ENCODE assay signal across 1 cellular context in the genomic region with DNA sequence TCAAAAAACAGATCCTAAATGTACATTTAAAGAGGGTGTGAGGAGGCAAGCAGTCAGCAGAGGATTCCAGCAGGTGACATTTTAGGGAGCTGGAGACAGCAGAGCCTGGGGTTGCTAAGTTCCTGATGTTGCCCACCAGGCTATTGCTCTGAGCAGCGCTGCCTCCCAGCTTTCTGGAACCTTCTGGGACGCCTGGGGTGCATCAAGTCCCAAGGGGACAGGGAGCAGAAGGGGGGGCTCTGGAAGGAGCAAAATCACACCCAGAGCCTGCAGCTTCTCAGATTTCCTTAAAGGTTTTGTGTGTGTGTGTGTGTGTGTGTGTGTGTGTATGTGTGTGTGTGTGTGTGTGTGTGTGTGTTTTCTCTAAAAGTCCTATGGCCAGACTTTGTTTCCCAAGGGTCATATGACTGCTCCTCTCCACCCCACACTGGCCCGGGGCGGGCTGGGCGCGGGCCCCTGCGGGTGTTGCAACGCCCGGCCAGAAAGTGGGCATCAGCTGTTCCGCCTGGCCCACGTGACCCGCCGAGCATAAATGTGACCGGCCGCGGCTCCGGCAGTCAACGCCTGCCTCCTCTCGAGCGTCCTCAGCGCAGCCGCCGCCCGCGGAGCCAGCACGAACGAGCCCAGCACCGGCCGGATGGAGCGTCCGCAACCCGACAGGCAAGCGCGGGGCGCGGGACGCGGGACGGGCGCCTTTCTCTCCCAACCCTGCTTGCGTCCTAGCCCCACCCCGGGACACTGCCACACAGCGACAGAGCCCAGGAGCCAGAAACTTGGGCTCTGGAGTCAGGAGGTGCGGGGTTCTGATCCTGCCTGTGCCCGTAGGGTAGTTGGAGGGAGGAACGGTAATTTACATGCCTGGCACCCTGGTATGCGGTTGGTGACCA.
TF ChIP-seq lines count a peak whose summit lies in the region.

A gene with protein sequence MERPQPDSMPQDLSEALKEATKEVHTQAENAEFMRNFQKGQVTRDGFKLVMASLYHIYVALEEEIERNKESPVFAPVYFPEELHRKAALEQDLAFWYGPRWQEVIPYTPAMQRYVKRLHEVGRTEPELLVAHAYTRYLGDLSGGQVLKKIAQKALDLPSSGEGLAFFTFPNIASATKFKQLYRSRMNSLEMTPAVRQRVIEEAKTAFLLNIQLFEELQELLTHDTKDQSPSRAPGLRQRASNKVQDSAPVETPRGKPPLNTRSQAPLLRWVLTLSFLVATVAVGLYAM (plus strand): TSS at position 560 of the 887 bp plus-strand sequence. CDS start 78 bp downstream, at position 638.

TF ChIP-seq in GM12878, 131 proteins besides CTCF, POLR2A, EP300 and RAD21 (continued from another document):
- TF ChIP-seq, protein P1, sequence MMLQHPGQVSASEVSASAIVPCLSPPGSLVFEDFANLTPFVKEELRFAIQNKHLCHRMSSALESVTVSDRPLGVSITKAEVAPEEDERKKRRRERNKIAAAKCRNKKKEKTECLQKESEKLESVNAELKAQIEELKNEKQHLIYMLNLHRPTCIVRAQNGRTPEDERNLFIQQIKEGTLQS (IDR thresholded peaks at IDR 0.05; ENCODE audit: borderline replicate concordance, extremely low read depth, low read depth, low read length) = peak; percentile 65; the same call in 1 of the 2 replicates
- 0 out of 2 replicates have a peak, but pooled peaks have one; percentile 57 for TF ChIP-seq CHD2 (IDR thresholded peaks at IDR 0.05; ENCODE audit: borderline replicate concordance, low read depth, low read length)
- peak; percentile 92 for TF ChIP-seq BACH1 (IDR thresholded peaks at IDR 0.05; ENCODE audit: borderline replicate concordance)
- TF ChIP-seq, protein P2, sequence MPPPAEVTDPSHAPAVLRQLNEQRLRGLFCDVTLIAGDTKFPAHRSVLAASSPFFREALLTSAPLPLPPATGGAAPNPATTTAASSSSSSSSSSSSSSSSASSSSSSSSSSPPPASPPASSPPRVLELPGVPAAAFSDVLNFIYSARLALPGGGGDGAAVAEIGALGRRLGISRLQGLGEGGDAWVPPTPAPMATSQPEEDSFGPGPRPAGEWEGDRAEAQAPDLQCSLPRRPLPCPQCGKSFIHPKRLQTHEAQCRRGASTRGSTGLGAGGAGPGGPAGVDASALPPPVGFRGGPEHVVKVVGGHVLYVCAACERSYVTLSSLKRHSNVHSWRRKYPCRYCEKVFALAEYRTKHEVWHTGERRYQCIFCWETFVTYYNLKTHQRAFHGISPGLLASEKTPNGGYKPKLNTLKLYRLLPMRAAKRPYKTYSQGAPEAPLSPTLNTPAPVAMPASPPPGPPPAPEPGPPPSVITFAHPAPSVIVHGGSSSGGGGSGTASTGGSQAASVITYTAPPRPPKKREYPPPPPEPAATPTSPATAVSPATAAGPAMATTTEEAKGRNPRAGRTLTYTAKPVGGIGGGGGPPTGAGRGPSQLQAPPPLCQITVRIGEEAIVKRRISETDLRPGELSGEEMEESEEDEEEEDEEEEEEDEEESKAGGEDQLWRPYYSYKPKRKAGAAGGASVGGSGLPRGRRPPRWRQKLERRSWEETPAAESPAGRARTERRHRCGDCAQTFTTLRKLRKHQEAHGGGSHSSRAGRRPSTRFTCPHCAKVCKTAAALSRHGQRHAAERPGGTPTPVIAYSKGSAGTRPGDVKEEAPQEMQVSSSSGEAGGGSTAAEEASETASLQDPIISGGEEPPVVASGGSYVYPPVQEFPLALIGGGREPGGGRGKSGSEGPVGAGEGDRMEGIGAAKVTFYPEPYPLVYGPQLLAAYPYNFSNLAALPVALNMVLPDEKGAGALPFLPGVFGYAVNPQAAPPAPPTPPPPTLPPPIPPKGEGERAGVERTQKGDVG (CRISPR knock-in tag; IDR thresholded peaks at IDR 0.05) = no peak
- TF ChIP-seq, protein P3, sequence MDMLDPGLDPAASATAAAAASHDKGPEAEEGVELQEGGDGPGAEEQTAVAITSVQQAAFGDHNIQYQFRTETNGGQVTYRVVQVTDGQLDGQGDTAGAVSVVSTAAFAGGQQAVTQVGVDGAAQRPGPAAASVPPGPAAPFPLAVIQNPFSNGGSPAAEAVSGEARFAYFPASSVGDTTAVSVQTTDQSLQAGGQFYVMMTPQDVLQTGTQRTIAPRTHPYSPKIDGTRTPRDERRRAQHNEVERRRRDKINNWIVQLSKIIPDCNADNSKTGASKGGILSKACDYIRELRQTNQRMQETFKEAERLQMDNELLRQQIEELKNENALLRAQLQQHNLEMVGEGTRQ (IDR thresholded peaks at IDR 0.05; ENCODE audit: borderline replicate concordance, low read depth, low read length) = peak; percentile 88
- TF ChIP-seq YY1 (IDR thresholded peaks at IDR 0.05; ENCODE audit: low read depth, low read length) = 0 out of 2 replicates have a peak, but pooled peaks have one; percentile 20
- no peak for TF ChIP-seq ZSCAN29 (IDR thresholded peaks at IDR 0.05)
- no peak for TF ChIP-seq SIX5 (IDR thresholded peaks at IDR 0.05; ENCODE audit: low read depth, low read length, severe bottlenecking)
- TF ChIP-seq ZNF207 (IDR thresholded peaks at IDR 0.05; ENCODE audit: borderline replicate concordance) = peak; percentile 40; the same call in 1 of the 2 replicates
- TF ChIP-seq, protein P4, sequence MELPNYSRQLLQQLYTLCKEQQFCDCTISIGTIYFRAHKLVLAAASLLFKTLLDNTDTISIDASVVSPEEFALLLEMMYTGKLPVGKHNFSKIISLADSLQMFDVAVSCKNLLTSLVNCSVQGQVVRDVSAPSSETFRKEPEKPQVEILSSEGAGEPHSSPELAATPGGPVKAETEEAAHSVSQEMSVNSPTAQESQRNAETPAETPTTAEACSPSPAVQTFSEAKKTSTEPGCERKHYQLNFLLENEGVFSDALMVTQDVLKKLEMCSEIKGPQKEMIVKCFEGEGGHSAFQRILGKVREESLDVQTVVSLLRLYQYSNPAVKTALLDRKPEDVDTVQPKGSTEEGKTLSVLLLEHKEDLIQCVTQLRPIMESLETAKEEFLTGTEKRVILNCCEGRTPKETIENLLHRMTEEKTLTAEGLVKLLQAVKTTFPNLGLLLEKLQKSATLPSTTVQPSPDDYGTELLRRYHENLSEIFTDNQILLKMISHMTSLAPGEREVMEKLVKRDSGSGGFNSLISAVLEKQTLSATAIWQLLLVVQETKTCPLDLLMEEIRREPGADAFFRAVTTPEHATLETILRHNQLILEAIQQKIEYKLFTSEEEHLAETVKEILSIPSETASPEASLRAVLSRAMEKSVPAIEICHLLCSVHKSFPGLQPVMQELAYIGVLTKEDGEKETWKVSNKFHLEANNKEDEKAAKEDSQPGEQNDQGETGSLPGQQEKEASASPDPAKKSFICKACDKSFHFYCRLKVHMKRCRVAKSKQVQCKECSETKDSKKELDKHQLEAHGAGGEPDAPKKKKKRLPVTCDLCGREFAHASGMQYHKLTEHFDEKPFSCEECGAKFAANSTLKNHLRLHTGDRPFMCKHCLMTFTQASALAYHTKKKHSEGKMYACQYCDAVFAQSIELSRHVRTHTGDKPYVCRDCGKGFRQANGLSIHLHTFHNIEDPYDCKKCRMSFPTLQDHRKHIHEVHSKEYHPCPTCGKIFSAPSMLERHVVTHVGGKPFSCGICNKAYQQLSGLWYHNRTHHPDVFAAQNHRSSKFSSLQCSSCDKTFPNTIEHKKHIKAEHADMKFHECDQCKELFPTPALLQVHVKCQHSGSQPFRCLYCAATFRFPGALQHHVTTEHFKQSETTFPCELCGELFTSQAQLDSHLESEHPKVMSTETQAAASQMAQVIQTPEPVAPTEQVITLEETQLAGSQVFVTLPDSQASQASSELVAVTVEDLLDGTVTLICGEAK (IDR thresholded peaks at IDR 0.05; ENCODE audit: borderline replicate concordance) = no peak
- TF ChIP-seq, protein P5, sequence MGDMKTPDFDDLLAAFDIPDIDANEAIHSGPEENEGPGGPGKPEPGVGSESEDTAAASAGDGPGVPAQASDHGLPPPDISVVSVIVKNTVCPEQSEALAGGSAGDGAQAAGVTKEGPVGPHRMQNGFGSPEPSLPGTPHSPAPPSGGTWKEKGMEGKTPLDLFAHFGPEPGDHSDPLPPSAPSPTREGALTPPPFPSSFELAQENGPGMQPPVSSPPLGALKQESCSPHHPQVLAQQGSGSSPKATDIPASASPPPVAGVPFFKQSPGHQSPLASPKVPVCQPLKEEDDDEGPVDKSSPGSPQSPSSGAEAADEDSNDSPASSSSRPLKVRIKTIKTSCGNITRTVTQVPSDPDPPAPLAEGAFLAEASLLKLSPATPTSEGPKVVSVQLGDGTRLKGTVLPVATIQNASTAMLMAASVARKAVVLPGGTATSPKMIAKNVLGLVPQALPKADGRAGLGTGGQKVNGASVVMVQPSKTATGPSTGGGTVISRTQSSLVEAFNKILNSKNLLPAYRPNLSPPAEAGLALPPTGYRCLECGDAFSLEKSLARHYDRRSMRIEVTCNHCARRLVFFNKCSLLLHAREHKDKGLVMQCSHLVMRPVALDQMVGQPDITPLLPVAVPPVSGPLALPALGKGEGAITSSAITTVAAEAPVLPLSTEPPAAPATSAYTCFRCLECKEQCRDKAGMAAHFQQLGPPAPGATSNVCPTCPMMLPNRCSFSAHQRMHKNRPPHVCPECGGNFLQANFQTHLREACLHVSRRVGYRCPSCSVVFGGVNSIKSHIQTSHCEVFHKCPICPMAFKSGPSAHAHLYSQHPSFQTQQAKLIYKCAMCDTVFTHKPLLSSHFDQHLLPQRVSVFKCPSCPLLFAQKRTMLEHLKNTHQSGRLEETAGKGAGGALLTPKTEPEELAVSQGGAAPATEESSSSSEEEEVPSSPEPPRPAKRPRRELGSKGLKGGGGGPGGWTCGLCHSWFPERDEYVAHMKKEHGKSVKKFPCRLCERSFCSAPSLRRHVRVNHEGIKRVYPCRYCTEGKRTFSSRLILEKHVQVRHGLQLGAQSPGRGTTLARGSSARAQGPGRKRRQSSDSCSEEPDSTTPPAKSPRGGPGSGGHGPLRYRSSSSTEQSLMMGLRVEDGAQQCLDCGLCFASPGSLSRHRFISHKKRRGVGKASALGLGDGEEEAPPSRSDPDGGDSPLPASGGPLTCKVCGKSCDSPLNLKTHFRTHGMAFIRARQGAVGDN (IDR thresholded peaks at IDR 0.05) = peak; percentile 82
- peak; percentile 87 for TF ChIP-seq POLR2AphosphoS5 (IDR thresholded peaks at IDR 0.05; ENCODE audit: low read length)
- TF ChIP-seq, protein P6, sequence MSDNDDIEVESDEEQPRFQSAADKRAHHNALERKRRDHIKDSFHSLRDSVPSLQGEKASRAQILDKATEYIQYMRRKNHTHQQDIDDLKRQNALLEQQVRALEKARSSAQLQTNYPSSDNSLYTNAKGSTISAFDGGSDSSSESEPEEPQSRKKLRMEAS (IDR thresholded peaks at IDR 0.05; ENCODE audit: low read depth, low read length) = peak; percentile 89
- TF ChIP-seq SREBF2 (IDR thresholded peaks at IDR 0.05; ENCODE audit: low read length) = no peak
- TF ChIP-seq, protein P7, sequence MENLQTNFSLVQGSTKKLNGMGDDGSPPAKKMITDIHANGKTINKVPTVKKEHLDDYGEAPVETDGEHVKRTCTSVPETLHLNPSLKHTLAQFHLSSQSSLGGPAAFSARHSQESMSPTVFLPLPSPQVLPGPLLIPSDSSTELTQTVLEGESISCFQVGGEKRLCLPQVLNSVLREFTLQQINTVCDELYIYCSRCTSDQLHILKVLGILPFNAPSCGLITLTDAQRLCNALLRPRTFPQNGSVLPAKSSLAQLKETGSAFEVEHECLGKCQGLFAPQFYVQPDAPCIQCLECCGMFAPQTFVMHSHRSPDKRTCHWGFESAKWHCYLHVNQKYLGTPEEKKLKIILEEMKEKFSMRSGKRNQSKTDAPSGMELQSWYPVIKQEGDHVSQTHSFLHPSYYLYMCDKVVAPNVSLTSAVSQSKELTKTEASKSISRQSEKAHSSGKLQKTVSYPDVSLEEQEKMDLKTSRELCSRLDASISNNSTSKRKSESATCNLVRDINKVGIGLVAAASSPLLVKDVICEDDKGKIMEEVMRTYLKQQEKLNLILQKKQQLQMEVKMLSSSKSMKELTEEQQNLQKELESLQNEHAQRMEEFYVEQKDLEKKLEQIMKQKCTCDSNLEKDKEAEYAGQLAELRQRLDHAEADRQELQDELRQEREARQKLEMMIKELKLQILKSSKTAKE (IDR thresholded peaks at IDR 0.05; ENCODE audit: low read depth, poor library complexity, severe bottlenecking) = peak; percentile 21
- peak; percentile 67 for TF ChIP-seq NR2F1 (conservative IDR thresholded peaks at IDR 0.05)
- TF ChIP-seq, protein P8, sequence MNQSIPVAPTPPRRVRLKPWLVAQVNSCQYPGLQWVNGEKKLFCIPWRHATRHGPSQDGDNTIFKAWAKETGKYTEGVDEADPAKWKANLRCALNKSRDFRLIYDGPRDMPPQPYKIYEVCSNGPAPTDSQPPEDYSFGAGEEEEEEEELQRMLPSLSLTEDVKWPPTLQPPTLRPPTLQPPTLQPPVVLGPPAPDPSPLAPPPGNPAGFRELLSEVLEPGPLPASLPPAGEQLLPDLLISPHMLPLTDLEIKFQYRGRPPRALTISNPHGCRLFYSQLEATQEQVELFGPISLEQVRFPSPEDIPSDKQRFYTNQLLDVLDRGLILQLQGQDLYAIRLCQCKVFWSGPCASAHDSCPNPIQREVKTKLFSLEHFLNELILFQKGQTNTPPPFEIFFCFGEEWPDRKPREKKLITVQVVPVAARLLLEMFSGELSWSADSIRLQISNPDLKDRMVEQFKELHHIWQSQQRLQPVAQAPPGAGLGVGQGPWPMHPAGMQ (IDR thresholded peaks at IDR 0.05; ENCODE audit: borderline replicate concordance) = no peak
- peak; percentile 73 for TF ChIP-seq MXI1 (IDR thresholded peaks at IDR 0.05; ENCODE audit: low read depth, low read length)
- no peak for TF ChIP-seq EGR1 (IDR thresholded peaks at IDR 0.05; ENCODE audit: borderline replicate concordance in 1 of 2, low read depth in 2 of 2, low read length in 2 of 2)
- no peak for TF ChIP-seq NR2C2 (IDR thresholded peaks at IDR 0.05; ENCODE audit: borderline replicate concordance, control insufficient read depth, insufficient read length, low read depth)
